Comparison of ENCODE assay signal across 2 cellular contexts in the genomic region with DNA sequence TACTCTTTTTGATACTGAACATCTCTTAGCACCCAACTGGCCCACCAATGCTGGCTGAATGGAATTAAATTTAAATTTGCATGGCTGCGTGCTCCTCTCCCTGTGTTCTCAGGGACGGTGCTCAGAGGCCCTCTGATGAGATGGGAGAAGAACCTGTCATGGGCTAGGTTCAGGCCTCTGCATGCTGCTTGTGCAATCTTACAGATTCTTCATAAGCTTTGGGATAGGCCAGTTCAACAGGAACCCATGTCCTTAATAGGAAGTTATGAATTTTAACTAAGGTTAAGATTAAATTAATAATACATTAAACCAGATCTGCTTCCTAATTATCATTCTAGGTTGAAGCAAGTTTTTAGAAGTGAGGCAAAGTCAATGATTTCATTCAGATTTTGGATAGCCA.
TF ChIP-seq lines count a peak whose summit lies in the region.

No MANE protein-coding gene starts in this region.

TF ChIP-seq in SK-N-SH, 30 proteins besides CTCF, POLR2A, EP300 and RAD21 (continued from another document):
- TF ChIP-seq USF2 (IDR thresholded peaks at IDR 0.05; ENCODE audit: borderline replicate concordance, low read depth, low read length) (no peak), YY1 (IDR thresholded peaks at IDR 0.05; ENCODE audit: low read depth) (no peak), PBX3 (IDR thresholded peaks at IDR 0.05) (no peak), ELF1 (IDR thresholded peaks at IDR 0.05) (no peak), FOXJ3 (CRISPR knock-in tag; IDR thresholded peaks at IDR 0.05) (no peak), MEF2A (IDR thresholded peaks at IDR 0.05; ENCODE audit: borderline replicate concordance, low read depth) (no peak), GATA2 (CRISPR knock-in tag; IDR thresholded peaks at IDR 0.05) (no peak), TAF1 (IDR thresholded peaks at IDR 0.05; ENCODE audit: borderline replicate concordance, low read depth, low read length) (no peak), RCOR1 (IDR thresholded peaks at IDR 0.05; ENCODE audit: low read length) (no peak)
TF ChIP-seq in SK-N-SH: peak in this region for 0.

TF ChIP-seq in SK-N-SH treated with all-trans-retinoic acid at 6 μM for 48 hours, 23 proteins besides CTCF, POLR2A, EP300 and RAD21 (continued from another document):
- TF ChIP-seq CSRNP3 (CRISPR knock-in tag; IDR thresholded peaks at IDR 0.05) = no peak
- no peak for TF ChIP-seq POU6F1 (CRISPR knock-in tag; IDR thresholded peaks at IDR 0.05; ENCODE audit: borderline replicate concordance, low read depth)
- no peak for TF ChIP-seq ZNF70 (CRISPR knock-in tag; IDR thresholded peaks at IDR 0.05)
